Comparison of ENCODE assay signal across 8 cellular contexts in genomic region chr14:81170104-81170828, GRCh38. TPM values are rescaled to one million over a fixed set of nuclear protein-coding genes. Genes with fewer than 3 reads are reported as not detected.
DNase-seq lines count a peak whose midpoint lies in the region; ATAC-seq and TF ChIP-seq lines count a peak whose summit lies in the region.

No MANE protein-coding gene starts in this region.

- peaks cover 22% of the 10 kb centered on the region for H3K4me1 Mint-ChIP-seq in activated T-cell treated with anti-CD3 and anti-CD28 coated beads, Interleukin-2, amount 50 U/mL, for 72 hours (ENCODE audit: low read depth)
- H3K4me1 Mint-ChIP-seq in naive B cell, result peaks cover 24 to 30% (median 28%) of the 10 kb centered on the region in 3 donors
- H3K4me1 Mint-ChIP-seq in stimulated activated memory B cell treated with anti-CD40 and anti-IgM and Interleukin-4, amounts not matched to agents 10 μg/mL and 1 μg/mL and 100 μg/mL, for 72 hours, result peaks cover 58% of the 10 kb centered on the region

- peak overlapping the region; percentile 71 for H3K4me2 ChIP-seq in PC-9

- peak; percentile 93 for TF ChIP-seq CTCF in PC-9 (conservative IDR thresholded peaks at IDR 0.05)

- no peaks in the 10 kb centered on the region for H3K27me3 Mint-ChIP-seq in activated T-cell treated with anti-CD3 and anti-CD28 coated beads, Interleukin-2, amount 50 U/mL, for 72 hours (ENCODE audit: low read depth)
- no peaks in the 10 kb centered on the region for H3K27me3 Mint-ChIP-seq in naive B cell
- H3K27me3 Mint-ChIP-seq in stimulated activated memory B cell treated with anti-CD40 and anti-IgM and Interleukin-4, amounts not matched to agents 10 μg/mL and 1 μg/mL and 100 μg/mL, for 72 hours, result no peaks in the 10 kb centered on the region

- 0 out of 2 replicates have a peak overlapping the region, but pooled peaks have one; percentile 16 for H3K27ac ChIP-seq in PC-9

- ATAC-seq in GM21717 (IDR thresholded peaks at IDR 0.05; ENCODE audit: unreplicated experiment) (peak; percentile 97), naive B cell (ENCODE audit: low read depth in 2 of 2) (peak; percentile 95 to 96)
- peak; percentile 97 to 98 for ATAC-seq in activated T-cell treated with anti-CD3 and anti-CD28 coated beads, Interleukin-2, amount 50 U/mL, for 72 hours (replicated peaks in 1 of 2)
- peak; percentile 100 for ATAC-seq in stimulated activated memory B cell treated with anti-CD40 and anti-IgM and Interleukin-4, amounts not matched to agents 10 μg/mL and 1 μg/mL and 100 μg/mL, for 72 hours

- intact Hi-C loops in PC-9 (cut with micrococcal nuclease; ENCODE audit: unreplicated experiment), result loop anchor here (1.0 to 10.0 kb wide), 3 partner anchors 173 to 1115 kb away; no protein-coding TSS in a partner anchor

- H3K9me2 ChIP-seq in PC-9 (ENCODE audit: insufficient read depth), result no peaks in the 10 kb centered on the region

- no peaks in the 10 kb centered on the region for H3K79me2 ChIP-seq in PC-9 (ENCODE audit: low read depth)

- H3K36me3 Mint-ChIP-seq in activated T-cell treated with anti-CD3 and anti-CD28 coated beads, Interleukin-2, amount 50 U/mL, for 72 hours (ENCODE audit: insufficient read depth in 2 of 2), result no peaks in the 10 kb centered on the region
- no peaks in the 10 kb centered on the region for H3K36me3 Mint-ChIP-seq in naive B cell
- no peaks in the 10 kb centered on the region for H3K36me3 Mint-ChIP-seq in stimulated activated memory B cell treated with anti-CD40 and anti-IgM and Interleukin-4, amounts not matched to agents 10 μg/mL and 1 μg/mL and 100 μg/mL, for 72 hours

- H3K27me3 ChIP-seq in PC-9 (ENCODE audit: insufficient read depth, low read depth), result no peaks in the 10 kb centered on the region

- H3K4me3 Mint-ChIP-seq in activated T-cell treated with anti-CD3 and anti-CD28 coated beads, Interleukin-2, amount 50 U/mL, for 72 hours, result peak overlapping the region; percentile 86 to 94
- peak overlapping the region; percentile 89 to 96 (median 94) for H3K4me3 Mint-ChIP-seq in naive B cell
- H3K4me3 Mint-ChIP-seq in stimulated activated memory B cell treated with anti-CD40 and anti-IgM and Interleukin-4, amounts not matched to agents 10 μg/mL and 1 μg/mL and 100 μg/mL, for 72 hours, result peak overlapping the region; percentile 89

- H3K27ac Mint-ChIP-seq in activated T-cell treated with anti-CD3 and anti-CD28 coated beads, Interleukin-2, amount 50 U/mL, for 72 hours, result peak overlapping the region; percentile 83
- H3K27ac Mint-ChIP-seq in naive B cell, result peak overlapping the region; percentile 78 to 96 (median 90)
- peak overlapping the region; percentile 94 for H3K27ac Mint-ChIP-seq in stimulated activated memory B cell treated with anti-CD40 and anti-IgM and Interleukin-4, amounts not matched to agents 10 μg/mL and 1 μg/mL and 100 μg/mL, for 72 hours

- no peaks in the 10 kb centered on the region for H3K9me3 ChIP-seq in PC-9 (ENCODE audit: insufficient read depth, low read depth)

- H3K36me3 ChIP-seq in PC-9 (ENCODE audit: low read depth), result no peaks in the 10 kb centered on the region

- in situ Hi-C loops in KBM-7 (cut with MboI; ENCODE audit: low pct_unique_long_range_greater_than_20kb, low sequenced_read_pairs), result loop anchor here (25.0 kb wide), 1 partner anchor 183 kb away; no protein-coding TSS in a partner anchor

- no peaks in the 10 kb centered on the region for H4K20me1 ChIP-seq in PC-9 (ENCODE audit: insufficient read depth)

- TSS peak; percentile 49 for BruUV-seq in PC-9 (replicated peaks; lab: Mats Ljungman, UMichigan)

- no peaks in the 10 kb centered on the region for H3K9me3 Mint-ChIP-seq in activated T-cell treated with anti-CD3 and anti-CD28 coated beads, Interleukin-2, amount 50 U/mL, for 72 hours
- no peaks in the 10 kb centered on the region for H3K9me3 Mint-ChIP-seq in naive B cell
- no peaks in the 10 kb centered on the region for H3K9me3 Mint-ChIP-seq in stimulated activated memory B cell treated with anti-CD40 and anti-IgM and Interleukin-4, amounts not matched to agents 10 μg/mL and 1 μg/mL and 100 μg/mL, for 72 hours

- POLR2A ChIA-PET in PC-9 (lab: Charles Lee; ENCODE audit: unreplicated experiment), result no interaction called here

- DNase-seq in DMS79 treated with DMSO at 0.1 percent for 48 hours (lab: John Stamatoyannopoulos, UW), result peak; percentile 99
- peak; percentile 94 for DNase-seq in KBM-7
- DNase-seq in PC-9, result peak; percentile 68 to 84
- peak; percentile 87 to 91 for DNase-seq in activated T-cell treated with anti-CD3 and anti-CD28 coated beads, Interleukin-2, amount 50 U/mL, for 72 hours
- DNase-seq in fibroblast of gingiva (ENCODE audit: low read depth), result peak; percentile 85
- DNase-seq in naive B cell, result peak; percentile 84

- H2AFZ ChIP-seq in PC-9, result peak overlapping the region; percentile 89

- H3K4me1 ChIP-seq in PC-9 (replicated peaks; ENCODE audit: insufficient read depth), result no peaks in the 10 kb centered on the region

- H3F3A ChIP-seq in PC-9 (ENCODE audit: insufficient read depth, low read depth), result no peaks in the 10 kb centered on the region

- CTCF ChIA-PET in PC-9 (lab: Charles Lee), result interaction anchor here (0.8 to 1.0 kb wide), 2 partner anchors 195 to 229 kb away, joined by 3 read pairs; partner anchors contain the start of gene CEP128

- H3K4me3 ChIP-seq in PC-9, result peak overlapping the region; percentile 54

RNA-seq across cellular contexts. Expression of gene GTF2A1, which starts 50.5 kb away (rescaled TPM):
- total RNA-seq in PC-9 (2021), result 6.7 and 13.9 TPM in 2 replicates
- 10 to 100 TPM; 52.3 to 58.6 TPM for total RNA-seq in activated T-cell treated with anti-CD3 and anti-CD28 coated beads, Interleukin-2, amount 50 U/mL, for 72 hours
- 10 to 100 TPM in 5 of 6 donors, 1 to 10 TPM in 1; 7.5 to 18.6 (median 13.0) TPM for polyA plus RNA-seq in naive B cell (ENCODE audit: low read depth in 6 of 6)

Comparison
In these comparisons a context has a peak if more than half of its experiments do, and no peak if none do; other contexts are left out.
1. Peak in every context shown above with its lines: DNase-seq, ATAC-seq, H3K4me3 ChIP-seq and H3K27ac ChIP-seq.